Comparison of ENCODE assay signal across 9 cellular contexts in the genomic region with DNA sequence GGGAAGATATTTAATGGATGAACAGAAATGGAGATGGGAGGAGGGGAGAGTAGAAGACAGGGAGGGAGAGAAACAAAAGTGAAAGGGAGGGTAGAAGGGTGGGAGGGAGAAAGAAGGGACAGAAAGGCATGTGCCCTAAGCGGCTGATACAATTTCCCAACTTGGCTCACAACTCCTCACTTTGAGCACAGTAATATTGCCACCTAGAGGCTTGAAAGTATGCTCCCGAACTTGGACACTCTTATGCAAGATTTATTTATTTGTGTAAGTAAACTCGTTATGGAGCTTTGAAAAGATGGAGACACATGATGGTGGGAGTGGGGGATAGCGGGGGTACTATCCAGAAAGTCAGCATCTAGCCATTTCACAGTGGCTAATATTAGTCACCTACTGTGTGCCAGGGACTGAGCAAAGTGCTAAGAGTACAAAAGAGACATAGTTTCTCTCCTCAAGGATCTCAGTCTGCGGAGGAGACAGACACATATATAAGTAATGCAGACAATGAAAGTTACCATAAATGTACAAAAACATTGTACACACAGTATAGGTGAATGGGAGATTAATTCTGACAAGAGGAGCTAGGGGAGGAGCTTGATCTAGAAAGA.
DNase-seq lines count a peak whose midpoint lies in the region; ATAC-seq, FAIRE-seq and TF ChIP-seq lines count a peak whose summit lies in the region.
"Had no signal": no experiment of that assay in that cellular context is flagged by ENCODE, and none has a peak within 500 bp of the region (broad histone marks: within the 10 kb centered on the region; RNA-seq: fewer than 3 reads in every experiment).

No MANE protein-coding gene starts in this region.

- H3K4me1 ChIP-seq in BE2C, result no peaks in the 10 kb centered on the region
- peaks cover 14% of the 10 kb centered on the region for H3K4me1 ChIP-seq in GM23248 (ENCODE audit: insufficient read depth)
- no peaks in the 10 kb centered on the region for H3K4me1 ChIP-seq in GM12878 (ENCODE audit: control insufficient read depth, insufficient read depth, low read length)

- TF ChIP-seq CTCF in BE2C (IDR thresholded peaks at IDR 0.05; ENCODE audit: low read depth, low read length), result 0 out of 2 replicates have a peak, but pooled peaks have one; percentile 4
- peak; percentile 31 to 50 (median 34); a peak in 4 of 6 replicates for TF ChIP-seq CTCF in GM12878 (IDR thresholded peaks at IDR 0.05 in 2 of 3, conservative IDR thresholded peaks at IDR 0.05 in 1 of 3; ENCODE audit: control insufficient read depth in 2 of 3, extremely low read depth in 1 of 3, insufficient read depth in 1 of 3, low read depth in 3 of 3, low read length in 3 of 3)

- no peaks in the 10 kb centered on the region for H3K27me3 ChIP-seq in BE2C
- no peaks in the 10 kb centered on the region for H3K27me3 ChIP-seq in GM23248 (replicated peaks; ENCODE audit: insufficient read depth)
- H3K27me3 ChIP-seq in GM12878 (replicated peaks in 1 of 2; ENCODE audit: control insufficient read depth in 2 of 2, insufficient read depth in 2 of 2, low read length in 1 of 2), result no peaks in the 10 kb centered on the region

- H3K36me3 ChIP-seq in BE2C (no peaks in the 10 kb centered on the region), GM23248 (ENCODE audit: low read depth) (no peaks in the 10 kb centered on the region), GM12878 (ENCODE audit: control insufficient read depth in 2 of 2, insufficient read depth in 2 of 2, low read length in 1 of 2) (no peaks in the 10 kb centered on the region)

- BruUV-seq in GM12878 (replicated peaks; lab: Mats Ljungman, UMichigan), result no TSS peak

- POLR2A ChIA-PET in GM12878 (lab: Charles Lee), result no interaction called here

- H3K4me2 ChIP-seq in GM23248 (ENCODE audit: unreplicated experiment) (no peak overlapping the region), GM12878 (ENCODE audit: control insufficient read depth, insufficient read depth) (no peak overlapping the region)

- no peak for FAIRE-seq in GM12878 (lab: Jason Lieb, UNC)
- FAIRE-seq: colon had no signal

- DNase-seq in BE2C, result no peak
- peak; percentile 75 for DNase-seq in GM23248
- DNase-seq in NCI-H2227 (lab: John Stamatoyannopoulos, UW; ENCODE audit: unreplicated experiment), result peak; percentile 58
- DNase-seq in GM12878 (ENCODE audit: low read depth, low spot score), result no peak
- peak; percentile 64 for DNase-seq in kidney tubule cell (ENCODE audit: low spot score)
- no peak for DNase-seq in ecto neural progenitor cell (ENCODE audit: low spot score)
- DNase-seq in germinal center (ENCODE audit: low spot score), result no peak
- no peak for DNase-seq in stimulated activated naive B cell treated with anti-CD40 and anti-IgM and Interleukin-4, amounts not matched to agents 10 μg/mL and 1 μg/mL and 100 μg/mL, for 72 hours

- H3K9me3 Mint-ChIP-seq in stimulated activated naive B cell treated with anti-CD40 and anti-IgM and Interleukin-4, amounts not matched to agents 10 μg/mL and 1 μg/mL and 100 μg/mL, for 72 hours, result peaks cover 0 to 6% of the 10 kb centered on the region in 2 donors

- H4K20me1 ChIP-seq in GM23248 (ENCODE audit: insufficient read depth) (no peaks in the 10 kb centered on the region), GM12878 (ENCODE audit: control insufficient read depth, insufficient read depth) (no peaks in the 10 kb centered on the region)

- H3K27ac Mint-ChIP-seq in stimulated activated naive B cell treated with anti-CD40 and anti-IgM and Interleukin-4, amounts not matched to agents 10 μg/mL and 1 μg/mL and 100 μg/mL, for 72 hours, result no peak overlapping the region

- H3K4me3 ChIP-seq in BE2C (ENCODE audit: low read depth, low read length), result no peak overlapping the region
- H3K4me3 ChIP-seq in GM23248, result no peak overlapping the region
- no peak overlapping the region for H3K4me3 ChIP-seq in GM12878

- no peaks in the 10 kb centered on the region for H3K27me3 Mint-ChIP-seq in stimulated activated naive B cell treated with anti-CD40 and anti-IgM and Interleukin-4, amounts not matched to agents 10 μg/mL and 1 μg/mL and 100 μg/mL, for 72 hours

- no peaks in the 10 kb centered on the region for H3K9me2 ChIP-seq in GM23248 (ENCODE audit: insufficient read depth)

- CTCF ChIA-PET in GM12878 (lab: Yijun Ruan, JAX), result interaction anchor here (0.6 to 3.2 kb wide), 37 partner anchors 9 to 524 kb away, joined by 3 to 35 read pairs (median 3); no protein-coding TSS in a partner anchor

- H3K9me3 ChIP-seq in BE2C (no peaks in the 10 kb centered on the region), GM23248 (ENCODE audit: low read depth) (no peaks in the 10 kb centered on the region), GM12878 (replicated peaks; ENCODE audit: control insufficient read depth, insufficient read depth, low read length) (no peaks in the 10 kb centered on the region)

- no peak for TF ChIP-seq EP300 in GM12878 (IDR thresholded peaks at IDR 0.05; ENCODE audit: borderline replicate concordance in 1 of 2, control insufficient read depth in 1 of 2, low read depth in 2 of 2, low read length in 2 of 2)

- H3K79me2 ChIP-seq in GM23248 (ENCODE audit: insufficient read depth) (no peaks in the 10 kb centered on the region), GM12878 (ENCODE audit: control insufficient read depth, insufficient read depth, low read length) (no peaks in the 10 kb centered on the region)

- no peaks in the 10 kb centered on the region for H3K36me3 Mint-ChIP-seq in stimulated activated naive B cell treated with anti-CD40 and anti-IgM and Interleukin-4, amounts not matched to agents 10 μg/mL and 1 μg/mL and 100 μg/mL, for 72 hours

- no peak overlapping the region for H3K27ac ChIP-seq in GM23248
- no peak overlapping the region for H3K27ac ChIP-seq in GM12878 (ENCODE audit: control insufficient read depth, insufficient read depth)

- H3K9ac ChIP-seq in GM23248 (no peak overlapping the region), GM12878 (ENCODE audit: control insufficient read depth, insufficient read depth, low read length) (no peak overlapping the region)

- in situ Hi-C loops in GM23248 (cut with MboI) (no loop called here), GM12878 (cut with MboI) (no loop called here)

- TF ChIP-seq RAD21 in GM12878 (IDR thresholded peaks at IDR 0.05; ENCODE audit: insufficient read depth, low read depth, low read length), result peak; percentile 57

- WGBS in GM23248 (ENCODE audit: low coverage in 1 of 2, low lambda C conversion rate in 2 of 2, missing lambda C conversion rate in 2 of 2), 2 experiments, result 19 to 24% methylated on average over 5 of the region's 5 CpGs
- WGBS in GM12878 (ENCODE audit: insufficient coverage, insufficient replicate concordance, low lambda C conversion rate, missing lambda C conversion rate), result 3% methylated on average over 5 of the region's 5 CpGs

- H2AFZ ChIP-seq in GM23248 (no peak overlapping the region), GM12878 (ENCODE audit: control insufficient read depth, low read depth, low read length) (no peak overlapping the region)

- H3K4me3 Mint-ChIP-seq in stimulated activated naive B cell treated with anti-CD40 and anti-IgM and Interleukin-4, amounts not matched to agents 10 μg/mL and 1 μg/mL and 100 μg/mL, for 72 hours, result no peak overlapping the region

- SMC1A ChIA-PET in GM12878 (lab: Charles Lee; ENCODE audit: uncharacterized antibody, unreplicated experiment), result interaction anchor here (0.7 to 3.1 kb wide), 24 partner anchors 8 to 596 kb away, joined by 3 to 24 read pairs (median 4); no protein-coding TSS in a partner anchor

- H3F3A ChIP-seq in GM23248 (ENCODE audit: insufficient read depth), result no peaks in the 10 kb centered on the region

- RAD21 ChIA-PET in GM12878 (lab: Charles Lee; ENCODE audit: unreplicated experiment), result interaction anchor here (0.6 to 2.6 kb wide), 26 partner anchors 8 to 882 kb away, joined by 3 to 16 read pairs (median 4); no protein-coding TSS in a partner anchor

- no peak for TF ChIP-seq POLR2A in GM12878 (IDR thresholded peaks at IDR 0.05; ENCODE audit: low read depth, low read length)

- intact Hi-C loops in GM12878 (cut with micrococcal nuclease; ENCODE audit: unreplicated experiment), result loop anchor here (1.0 to 10.0 kb wide), 3 partner anchors 345 to 883 kb away; no protein-coding TSS in a partner anchor

- ATAC-seq in GM12878, result peak; percentile 81
- ATAC-seq in stimulated activated naive B cell treated with anti-CD40 and anti-IgM and Interleukin-4, amounts not matched to agents 10 μg/mL and 1 μg/mL and 100 μg/mL, for 72 hours (replicated peaks), result no peak

- no peaks in the 10 kb centered on the region for H3K4me1 Mint-ChIP-seq in stimulated activated naive B cell treated with anti-CD40 and anti-IgM and Interleukin-4, amounts not matched to agents 10 μg/mL and 1 μg/mL and 100 μg/mL, for 72 hours

TF ChIP-seq in GM12878, 131 proteins besides CTCF, POLR2A, EP300 and RAD21:
- TF ChIP-seq PAX5 (IDR thresholded peaks at IDR 0.05; ENCODE audit: borderline replicate concordance, low read depth, low read length) (no peak), PAX8 (IDR thresholded peaks at IDR 0.05) (no peak), NFIC (IDR thresholded peaks at IDR 0.05; ENCODE audit: low read depth, low read length) (no peak), SMC3 (IDR thresholded peaks at IDR 0.05; ENCODE audit: borderline replicate concordance, low read length) (peak; percentile 50; the same call in 1 of the 2 replicates), E2F8 (IDR thresholded peaks at IDR 0.05; ENCODE audit: low read depth, partially characterized antibody) (no peak)
TF ChIP-seq in GM12878: peak in this region for 1.

Comparison
In these comparisons a context has a peak if more than half of its experiments do, and no peak if none do; other contexts are left out.
1. DNase-seq: peak in GM23248 (single experiment), NCI-H2227 (single experiment) and kidney tubule cell (single experiment); none in BE2C (single experiment), GM12878 (single experiment), ecto neural progenitor cell (single experiment), germinal center (single experiment) and stimulated activated naive B cell treated with anti-CD40 and anti-IgM and Interleukin-4, amounts not matched to agents 10 μg/mL and 1 μg/mL and 100 μg/mL, for 72 hours (single experiment).